In the genomic region with DNA sequence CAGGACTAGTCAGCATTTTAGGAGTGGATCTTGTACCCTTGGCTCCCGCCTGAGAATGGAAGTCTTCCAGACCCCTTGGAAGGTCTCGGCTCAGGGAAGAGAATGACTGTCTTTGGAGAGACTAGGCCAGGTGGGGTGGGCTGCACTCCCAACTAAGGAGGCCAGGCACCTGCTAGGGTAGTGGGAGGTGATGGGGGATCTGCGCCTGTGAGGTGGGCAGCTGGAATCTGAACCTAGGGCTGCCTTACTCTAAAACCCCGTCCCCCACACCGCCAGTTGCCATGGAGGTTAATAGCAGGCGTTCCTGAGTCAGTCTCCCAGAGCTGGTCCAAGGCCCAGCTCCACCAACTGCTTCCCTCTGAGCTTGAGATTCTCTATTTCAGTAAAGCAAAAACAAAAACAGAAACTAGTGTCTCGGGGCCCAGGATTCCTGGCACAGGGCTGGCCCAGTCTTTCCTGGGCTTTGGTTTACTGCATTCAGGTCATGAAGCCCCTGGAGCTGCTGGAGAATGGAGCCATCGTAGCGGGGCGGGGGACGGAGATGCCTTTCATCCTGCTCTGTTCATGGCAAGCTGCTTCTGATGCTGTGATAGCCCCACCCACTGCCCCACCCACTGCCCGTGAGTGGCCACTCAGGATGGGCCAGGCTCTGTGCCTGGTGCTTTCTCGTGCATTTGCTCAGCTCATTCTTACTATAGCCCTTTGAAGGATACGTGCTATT, we compare ENCODE assay signal across 16 cellular contexts. TPM values are rescaled to one million over a fixed set of nuclear protein-coding genes. Genes with fewer than 3 reads are reported as not detected.
A peak's percentile ranks its signal among the peaks of the same experiment; 100 is the strongest.
DNase-seq lines count a peak whose midpoint lies in the region; ATAC-seq, FAIRE-seq and TF ChIP-seq lines count a peak whose summit lies in the region.
"Had no signal": no experiment of that assay in that cellular context is flagged by ENCODE, and none has a peak within 500 bp of the region (broad histone marks: within the 10 kb centered on the region; RNA-seq: fewer than 3 reads in every experiment).

No MANE protein-coding gene starts in this region.

- peak overlapping the region in 1 of 10 donors; percentile 41 for H3K27ac Mint-ChIP-seq in naive thymus-derived CD8-positive, alpha-beta T cell
- no peak overlapping the region for H3K27ac Mint-ChIP-seq in activated T-helper 17 cell treated with anti-CD3 and anti-CD28 coated beads, Interleukin-2, amount 50 U/mL, for 72 hours
- H3K27ac Mint-ChIP-seq: activated naive CD8-positive, alpha-beta T cell; natural killer cell treated with Interleukin-12 subunit alpha and Interleukin-12 subunit beta and Interleukin-15 and Interleukin-18, amount 100 ng/mL, for 72 hours had no signal

- no peak for TF ChIP-seq EP300 in K562 (IDR thresholded peaks at IDR 0.05; ENCODE audit: low read length)

- H3K9me1 ChIP-seq in K562 (ENCODE audit: control insufficient read depth, insufficient read depth, low read length): no peaks in the 10 kb centered on the region

- H3K27ac ChIP-seq in right atrium auricular region (no peak overlapping the region), K562 (ENCODE audit: extremely low read depth, low read depth, low read length) (no peak overlapping the region)
- H3K27ac ChIP-seq: vagina had no signal

- H3K4me1 ChIP-seq in right atrium auricular region (peaks cover 0 to 47% of the 10 kb centered on the region in 2 donors), K562 (replicated peaks in 1 of 2; ENCODE audit: control insufficient read depth in 2 of 2, insufficient read depth in 2 of 2, low read length in 2 of 2) (no peaks in the 10 kb centered on the region)

- TF ChIP-seq RAD21 in K562 (CRISPR knock-in tag; conservative IDR thresholded peaks at IDR 0.05 in 1 of 2, IDR thresholded peaks at IDR 0.05 in 1 of 2): no peak

- no peak overlapping the region for H3K4me3 Mint-ChIP-seq in naive thymus-derived CD8-positive, alpha-beta T cell
- H3K4me3 Mint-ChIP-seq in activated T-helper 17 cell treated with anti-CD3 and anti-CD28 coated beads, Interleukin-2, amount 50 U/mL, for 72 hours: no peak overlapping the region
- H3K4me3 Mint-ChIP-seq: activated naive CD8-positive, alpha-beta T cell had no signal

- no peaks in the 10 kb centered on the region for H3K36me3 ChIP-seq in right atrium auricular region
- no peaks in the 10 kb centered on the region for H3K36me3 ChIP-seq in K562 (ENCODE audit: control insufficient read depth, insufficient read depth, low read length)
- H3K36me3 ChIP-seq: vagina had no signal

- H3K9me3 ChIP-seq in right atrium auricular region (no peaks in the 10 kb centered on the region), K562 (replicated peaks; ENCODE audit: control insufficient read depth, insufficient read depth, low read depth, low read length) (no peaks in the 10 kb centered on the region)
- H3K9me3 ChIP-seq: vagina had no signal

- intact Hi-C loops in left cardiac atrium (cut with DNase I) (no loop called here), K562 (cut with micrococcal nuclease) (no loop called here)

- H3K27me3 Mint-ChIP-seq in naive thymus-derived CD8-positive, alpha-beta T cell: peaks cover 0 to 1% (median 0%) of the 10 kb centered on the region in 5 donors
- no peaks in the 10 kb centered on the region for H3K27me3 Mint-ChIP-seq in activated T-helper 17 cell treated with anti-CD3 and anti-CD28 coated beads, Interleukin-2, amount 50 U/mL, for 72 hours
- H3K27me3 Mint-ChIP-seq: activated naive CD8-positive, alpha-beta T cell; natural killer cell treated with Interleukin-12 subunit alpha and Interleukin-12 subunit beta and Interleukin-15 and Interleukin-18, amount 100 ng/mL, for 72 hours had no signal

- no peak overlapping the region for H3K9ac ChIP-seq in K562 (ENCODE audit: insufficient read depth in 1 of 2, low read depth in 2 of 2, low read length in 2 of 2)

- TF ChIP-seq POLR2A in K562 (conservative IDR thresholded peaks at IDR 0.05): no peak

- no peak overlapping the region for H2AFZ ChIP-seq in K562 (ENCODE audit: low read depth, low read length)

- peaks cover 18% of the 10 kb centered on the region for H4K20me1 ChIP-seq in K562 (replicated peaks; ENCODE audit: control insufficient read depth, insufficient read depth, low read length)

- no peak for FAIRE-seq in K562 (lab: Jason Lieb, UNC)
- FAIRE-seq: D721Med, H1 had no signal

- no peak for TF ChIP-seq CTCF in right atrium auricular region (IDR thresholded peaks at IDR 0.05)
- TF ChIP-seq CTCF in K562 (IDR thresholded peaks at IDR 0.05 in 2 of 3, conservative IDR thresholded peaks at IDR 0.05 in 1 of 3; ENCODE audit: insufficient read depth in 2 of 3, low read depth in 1 of 3, low read length in 3 of 3): no peak

- peak in 1 of 2 donors; percentile 45 for ATAC-seq in left cardiac atrium
- ATAC-seq in K562: peak; percentile 81
- ATAC-seq in naive thymus-derived CD8-positive, alpha-beta T cell: no peak
- no peak for ATAC-seq in activated T-helper 17 cell treated with anti-CD3 and anti-CD28 coated beads, Interleukin-2, amount 50 U/mL, for 72 hours (replicated peaks)

- H3K79me2 ChIP-seq in K562 (ENCODE audit: control insufficient read depth, insufficient read depth, low read length): no peaks in the 10 kb centered on the region

- no TSS peak for BruUV-seq in K562 (replicated peaks; lab: Mats Ljungman, UMichigan)

- H3K4me3 ChIP-seq in right atrium auricular region (no peak overlapping the region), K562 (no peak overlapping the region)
- H3K4me3 ChIP-seq: vagina had no signal

- no peak overlapping the region for H3K4me2 ChIP-seq in K562 (ENCODE audit: insufficient read depth, low read length)

- H3K27me3 ChIP-seq in right atrium auricular region (no peaks in the 10 kb centered on the region), K562 (ENCODE audit: control insufficient read depth in 2 of 2, insufficient read depth in 2 of 2, low read length in 2 of 2) (peaks cover 0 to 24% of the 10 kb centered on the region in 2 experiments; a peak in 2 of 5 replicates)
- H3K27me3 ChIP-seq: vagina had no signal

- POLR2A ChIA-PET in K562 (lab: Yijun Ruan, JAX): no interaction called here
- POLR2A ChIA-PET in naive thymus-derived CD8-positive, alpha-beta T cell (lab: Charles Lee): no interaction called here

- in situ Hi-C loops in K562 (cut with MboI): no loop called here

- no peaks in the 10 kb centered on the region for H3K36me3 Mint-ChIP-seq in naive thymus-derived CD8-positive, alpha-beta T cell
- no peaks in the 10 kb centered on the region for H3K36me3 Mint-ChIP-seq in activated T-helper 17 cell treated with anti-CD3 and anti-CD28 coated beads, Interleukin-2, amount 50 U/mL, for 72 hours (ENCODE audit: low read depth)
- H3K36me3 Mint-ChIP-seq: activated naive CD8-positive, alpha-beta T cell; natural killer cell treated with Interleukin-12 subunit alpha and Interleukin-12 subunit beta and Interleukin-15 and Interleukin-18, amount 100 ng/mL, for 72 hours had no signal

- CTCF ChIA-PET in K562 (lab: Yijun Ruan, JAX; ENCODE audit: low intra/inter-chr PET ratio): no interaction called here

- H3K4me1 Mint-ChIP-seq in naive thymus-derived CD8-positive, alpha-beta T cell: peaks cover 0 to 7% (median 0%) of the 10 kb centered on the region in 4 donors
- H3K4me1 Mint-ChIP-seq in activated T-helper 17 cell treated with anti-CD3 and anti-CD28 coated beads, Interleukin-2, amount 50 U/mL, for 72 hours: no peaks in the 10 kb centered on the region

- WGBS in K562 (ENCODE audit: insufficient coverage, low coverage, missing lambda C conversion rate): 1% methylated on average over 14 of the region's 14 CpGs

- DNase-seq in left cardiac atrium (peak; percentile 58), right atrium auricular region (ENCODE audit: low spot score) (no peak), K562 (ENCODE audit: extremely low read depth in 1 of 4, low spot score in 3 of 4) (peak; percentile 14 to 56 (median 39)), iris pigment epithelial cell (ENCODE audit: low read depth) (peak; percentile 5), GF-D8 (lab: John Stamatoyannopoulos, UW) (no peak)
- DNase-seq in naive thymus-derived CD8-positive, alpha-beta T cell: no peak
- no peak for DNase-seq in activated naive CD4-positive, alpha-beta T cell treated with Interleukin-2 at 50 U/mL for 16 hours
- DNase-seq: activated CD4-positive, CD25-positive, alpha-beta regulatory T cell treated with anti-CD3 and anti-CD28 coated beads, Interleukin-2, amount 50 U/mL, for 72 hours; KBM-7; stimulated activated naive CD4-positive, alpha-beta T cell treated with Interleukin-2 at 50 U/mL for 16 hours had no signal

- H3K9me3 Mint-ChIP-seq in naive thymus-derived CD8-positive, alpha-beta T cell: no peaks in the 10 kb centered on the region
- H3K9me3 Mint-ChIP-seq in activated T-helper 17 cell treated with anti-CD3 and anti-CD28 coated beads, Interleukin-2, amount 50 U/mL, for 72 hours: no peaks in the 10 kb centered on the region
- H3K9me3 Mint-ChIP-seq: natural killer cell treated with Interleukin-12 subunit alpha and Interleukin-12 subunit beta and Interleukin-15 and Interleukin-18, amount 100 ng/mL, for 72 hours had no signal

TF ChIP-seq in K562, 482 proteins besides CTCF, POLR2A, EP300 and RAD21 (continues in another document):
- TF ChIP-seq CREM (IDR thresholded peaks at IDR 0.05; ENCODE audit: low read depth): no peak

RNA-seq across cellular contexts. Expression of gene DAB2IP, which starts 57.5 kb away (rescaled TPM):
- 10 to 100 TPM; 41.6 to 58.3 TPM for total RNA-seq in left cardiac atrium
- 10 to 100 TPM; 38.0 to 47.0 TPM for total RNA-seq in right atrium auricular region
- total RNA-seq in K562 (2011; cell fraction: chromatin; rRNA removed; ENCODE audit: low replicate concordance): 0.28 TPM in 1 of 2 replicates, not detected in the other
- under 0.01 TPM in 1 of 2 replicates, not detected in the other for total RNA-seq in K562 (2011; cell fraction: nucleolus; rRNA removed)
- not detected in 2 replicates for total RNA-seq in K562 (2011; cell fraction: nucleoplasm; rRNA removed)
- total RNA-seq in K562 (2014; rRNA removed): not detected in 2 replicates
- total RNA-seq in K562 (2014; rRNA removed; fragmentation: Illumina TruSeq; extraction: Trizol): not detected in 2 replicates
- 0.04 TPM in 1 of 2 replicates, not detected in the other for total RNA-seq in K562 (2015; rRNA removed; fragmentation: Illumina TruSeq; extraction: Trizol)
- total RNA-seq in K562 (2021): 0.31 and 0.38 TPM in 2 replicates
- 0.03 and 0.10 TPM in 2 replicates for polyA plus RNA-seq in K562 (2011; rRNA removed)
- 0.03 and 0.07 TPM in 2 replicates for polyA plus RNA-seq in K562 (2011; cell fraction: cytosol; rRNA removed)
- 0.23 and 0.48 TPM in 2 replicates for polyA plus RNA-seq in K562 (2011; cell fraction: nucleus; rRNA removed)
- 0.03 and 0.11 TPM in 2 replicates for polyA plus RNA-seq in K562 (2012)
- not detected in 2 replicates for polyA plus RNA-seq in K562 (2014; fragmentation: Illumina TruSeq; extraction: Trizol)
- under 1 TPM in 1 of 2 experiments, not detected in 1; 0.06 TPM for polyA plus RNA-seq in K562 (2014; fragmentation: Nextera tagmentation; extraction: Ambion mirVana)
- not detected in 2 replicates for polyA plus RNA-seq in K562 (2014; rRNA removed)
- 0.07 TPM in 1 of 2 replicates, not detected in the other for polyA minus RNA-seq in K562 (2011; rRNA and poly(A)+ RNA removed)
- 0.67 and 0.82 TPM in 2 replicates for polyA minus RNA-seq in K562 (2011; cell fraction: cytosol; rRNA and poly(A)+ RNA removed)
- 0.13 and 0.22 TPM in 2 replicates for polyA minus RNA-seq in K562 (2011; cell fraction: nucleus; rRNA and poly(A)+ RNA removed)
- total RNA-seq in naive thymus-derived CD8-positive, alpha-beta T cell: not detected
- not detected for polyA plus RNA-seq in naive thymus-derived CD8-positive, alpha-beta T cell
- total RNA-seq in activated T-helper 17 cell treated with anti-CD3 and anti-CD28 coated beads, Interleukin-2, amount 50 U/mL, for 72 hours: under 1 TPM in 1 of 2 donors, not detected in 1; 0.09 TPM

Comparison
In these comparisons a context has a peak if more than half of its experiments do, and no peak if none do; other contexts are left out.
1. DNase-seq: peak in left cardiac atrium (single experiment), K562 (4 of 4) and iris pigment epithelial cell (single experiment); none in right atrium auricular region (single experiment), naive thymus-derived CD8-positive, alpha-beta T cell (0 of 10), GF-D8 (single experiment) and activated naive CD4-positive, alpha-beta T cell treated with Interleukin-2 at 50 U/mL for 16 hours (single experiment).
2. RNA of gene DAB2IP, which starts 57.5 kb away (total RNA-seq): 41.6 to 58.3 TPM in left cardiac atrium and 38.0 to 47.0 TPM in right atrium auricular region; 0.09 TPM in activated T-helper 17 cell treated with anti-CD3 and anti-CD28 coated beads, Interleukin-2, amount 50 U/mL, for 72 hours, not detected in naive thymus-derived CD8-positive, alpha-beta T cell and under 0.01 to 0.38 TPM in K562; every median in the first group is over 10 times any median in the second.